8 cellular contexts compared by ENCODE assay signal in genomic region chr17:17693955-17694228, GRCh38. TPM values are rescaled to one million over a fixed set of nuclear protein-coding genes. Genes with fewer than 3 reads are reported as not detected.
DNase-seq lines count a peak whose midpoint lies in the region; ATAC-seq, FAIRE-seq and TF ChIP-seq lines count a peak whose summit lies in the region.

No MANE protein-coding gene starts in this region.

- H3F3A ChIP-seq in OCI-LY1 (ENCODE audit: insufficient read depth, low read length): no peaks in the 10 kb centered on the region

- H2BK12ac ChIP-seq in H1 (ENCODE audit: low read depth, low read length): peak overlapping the region; percentile 51

- TF ChIP-seq CTCF in OCI-LY1 (IDR thresholded peaks at IDR 0.05; ENCODE audit: low read length): no peak
- TF ChIP-seq CTCF in H1 (IDR thresholded peaks at IDR 0.05; ENCODE audit: control extremely low read depth in 1 of 3, insufficient read depth in 1 of 3, low read depth in 1 of 3, low read length in 3 of 3): no peak
- no peak for TF ChIP-seq CTCF in parathyroid adenoma (IDR thresholded peaks at IDR 0.05)

- H3K36me3 ChIP-seq in ES-I3 (ENCODE audit: insufficient read depth, low read length) (no peaks in the 10 kb centered on the region), OCI-LY1 (ENCODE audit: insufficient read depth, low read length) (no peaks in the 10 kb centered on the region), H1 (ENCODE audit: control insufficient read depth in 2 of 4, insufficient read depth in 4 of 4, low read length in 3 of 4) (no peaks in the 10 kb centered on the region), parathyroid adenoma (ENCODE audit: control insufficient read depth, insufficient read depth, low read length) (no peaks in the 10 kb centered on the region)

- H4K91ac ChIP-seq in H1 (replicated peaks; ENCODE audit: insufficient read length, low read length): peak overlapping the region; percentile 99

- peak overlapping the region; percentile 5; the same call in 1 of the 2 replicates for H2AK5ac ChIP-seq in H1 (ENCODE audit: low read depth, low read length)

- H2BK120ac ChIP-seq in H1 (replicated peaks; ENCODE audit: low read depth, low read length): peak overlapping the region; percentile 84

- H3K23ac ChIP-seq in H1 (ENCODE audit: insufficient read length): no peak overlapping the region

- H3K4ac ChIP-seq in H1 (replicated peaks; ENCODE audit: insufficient read length, low read depth, low read length): peak overlapping the region; percentile 96

- peak overlapping the region; percentile 62 for H2BK15ac ChIP-seq in H1 (ENCODE audit: low read length)

- H3K4me3 ChIP-seq in OCI-LY1 (ENCODE audit: low read depth, low read length, poor library complexity, severe bottlenecking): peak overlapping the region; percentile 83
- H3K4me3 ChIP-seq in H1 (ENCODE audit: extremely low read depth in 1 of 4, insufficient read depth in 2 of 4, low read depth in 3 of 4, low read length in 4 of 4): peak overlapping the region in 2 of 4 experiments; percentile 11 to 59; a peak in 1 of 8 replicates
- H3K4me3 ChIP-seq in parathyroid adenoma (ENCODE audit: low read depth, low read length): peak overlapping the region; percentile 34

- no peak for FAIRE-seq in H1 (lab: Jason Lieb, UNC)

- H3K9me2 ChIP-seq in OCI-LY1 (ENCODE audit: low read depth, low read length): no peaks in the 10 kb centered on the region

- peak overlapping the region; percentile 10; the same call in 1 of the 2 replicates for H2BK20ac ChIP-seq in H1 (ENCODE audit: low read length)

- peak overlapping the region; percentile 92 for H3K14ac ChIP-seq in H1 (ENCODE audit: insufficient read length)

- TF ChIP-seq POLR2A in H1 (IDR thresholded peaks at IDR 0.05; ENCODE audit: control extremely low read depth in 1 of 2, low read depth in 2 of 2, low read length in 2 of 2): peak in 1 of 2 experiments; percentile 37; a peak in 1 of 3 replicates

- no peak for DNase-seq in H1 (ENCODE audit: low read depth in 1 of 2, low spot score in 2 of 2)
- no peak for DNase-seq in GM19240 (ENCODE audit: insufficient read length, low spot score)
- DNase-seq in SIG-M5 (lab: John Stamatoyannopoulos, UW): no peak

- H3K9me3 ChIP-seq in ES-I3 (ENCODE audit: control insufficient read depth, insufficient read depth, low read length) (no peaks in the 10 kb centered on the region), OCI-LY1 (ENCODE audit: low read length) (no peaks in the 10 kb centered on the region), H1 (ENCODE audit: insufficient read depth in 2 of 2, low read depth in 1 of 2, low read length in 1 of 2) (no peaks in the 10 kb centered on the region), parathyroid adenoma (ENCODE audit: control insufficient read depth, low read length) (no peaks in the 10 kb centered on the region)

- no peak overlapping the region for H3K27ac ChIP-seq in OCI-LY1 (ENCODE audit: low read depth, low read length, poor library complexity, severe bottlenecking)
- H3K27ac ChIP-seq in H1 (ENCODE audit: low read depth, low read length): peak overlapping the region; percentile 60
- peak overlapping the region; percentile 100 for H3K27ac ChIP-seq in parathyroid adenoma

- H3K56ac ChIP-seq in H1 (replicated peaks; ENCODE audit: insufficient read length, low read depth, low read length): peak overlapping the region; percentile 24

- no peak overlapping the region for H2AFZ ChIP-seq in OCI-LY1 (ENCODE audit: low read length)
- no peak overlapping the region for H2AFZ ChIP-seq in H1 (ENCODE audit: low read length)
- peak overlapping the region; percentile 79 for H2AFZ ChIP-seq in parathyroid adenoma

- no peak for TF ChIP-seq EP300 in H1 (IDR thresholded peaks at IDR 0.05; ENCODE audit: borderline replicate concordance in 1 of 2, low read depth in 2 of 2, low read length in 2 of 2)

- H3K79me1 ChIP-seq in H1 (ENCODE audit: low read depth, low read length): no peaks in the 10 kb centered on the region

- H3K9ac ChIP-seq in ES-I3 (ENCODE audit: low read depth, low read length) (peak overlapping the region; percentile 54), OCI-LY1 (ENCODE audit: low read length) (peak overlapping the region; percentile 60; the same call in 1 of the 2 replicates), H1 (replicated peaks in 1 of 4; ENCODE audit: extremely low read depth in 1 of 4, low read depth in 3 of 4, low read length in 3 of 4) (peak overlapping the region in 3 of 4 experiments; percentile 49 to 59 (median 53); a peak in 5 of 7 replicates), parathyroid adenoma (peak overlapping the region; percentile 56)

- H4K8ac ChIP-seq in H1 (ENCODE audit: extremely low read depth, insufficient read depth, low read length): peak overlapping the region; percentile 97

- WGBS in H1 (ENCODE audit: extremely low coverage in 1 of 2, insufficient coverage in 1 of 2, insufficient read length in 1 of 2, insufficient replicate concordance in 2 of 2, low coverage in 1 of 2, low lambda C conversion rate in 2 of 2, missing lambda C conversion rate in 1 of 2), 2 experiments: 42% methylated on average over 8 of the region's 8 CpGs; no CpG with 5 or more reads in 1 of the 2 experiments

- H4K20me1 ChIP-seq in OCI-LY1 (ENCODE audit: insufficient read depth, low read length) (no peaks in the 10 kb centered on the region), H1 (replicated peaks in 1 of 2; ENCODE audit: control insufficient read depth in 1 of 2, insufficient read depth in 2 of 2, low read length in 2 of 2) (peaks cover 4 to 8% of the 10 kb centered on the region in 2 experiments)

- CTCF ChIA-PET in H1 (lab: Charles Lee; ENCODE audit: partially characterized antibody): interaction anchor here (0.9 to 4.9 kb wide), 11 partner anchors 10 to 176 kb away, joined by 3 to 23 read pairs (median 3); partner anchors contain the start of gene RAI1

- peak overlapping the region; percentile 86 for H3K18ac ChIP-seq in H1 (ENCODE audit: extremely low read depth, low read length)

- H3K4me2 ChIP-seq in OCI-LY1 (ENCODE audit: low read length) (peak overlapping the region; percentile 88), H1 (ENCODE audit: insufficient read depth in 1 of 2, low read depth in 2 of 2, low read length in 2 of 2) (peak overlapping the region; percentile 82), parathyroid adenoma (ENCODE audit: low read length) (peak overlapping the region; percentile 68)

- TF ChIP-seq RAD21 in H1 (IDR thresholded peaks at IDR 0.05 in 1 of 2, conservative IDR thresholded peaks at IDR 0.05 in 1 of 2; ENCODE audit: low read depth in 2 of 2, low read length in 2 of 2): no peak

- H3K4me1 ChIP-seq in ES-I3 (ENCODE audit: insufficient read depth, low read length): peaks cover 41% of the 10 kb centered on the region
- peaks cover 16% of the 10 kb centered on the region for H3K4me1 ChIP-seq in OCI-LY1 (ENCODE audit: insufficient read depth, low read length, severe bottlenecking)
- H3K4me1 ChIP-seq in H1 (replicated peaks in 1 of 4; ENCODE audit: control insufficient read depth in 3 of 4, insufficient read depth in 4 of 4, low read length in 3 of 4): peaks cover 0 to 33% (median 31%) of the 10 kb centered on the region in 4 experiments; a peak in 6 of 7 replicates
- peaks cover 83% of the 10 kb centered on the region for H3K4me1 ChIP-seq in parathyroid adenoma

- POLR2A ChIA-PET in H1 (lab: Charles Lee; ENCODE audit: partially characterized antibody): interaction anchor here (0.6 to 2.7 kb wide), 10 partner anchors 10 to 151 kb away, joined by 3 to 21 read pairs (median 4); partner anchors contain the start of gene SREBF1

- H3K23me2 ChIP-seq in H1 (ENCODE audit: low read depth, low read length): peaks cover 5% of the 10 kb centered on the region; the same call in 1 of the 2 replicates

- no peaks in the 10 kb centered on the region for H3K79me2 ChIP-seq in OCI-LY1 (ENCODE audit: insufficient read depth, low read length)
- H3K79me2 ChIP-seq in H1 (ENCODE audit: control insufficient read depth in 1 of 2, insufficient read depth in 2 of 2, low read length in 2 of 2): no peaks in the 10 kb centered on the region
- peaks cover 67% of the 10 kb centered on the region for H3K79me2 ChIP-seq in parathyroid adenoma

- peak overlapping the region; percentile 77 for H4K5ac ChIP-seq in H1 (ENCODE audit: insufficient read length, low read depth, low read length)

- H3K27me3 ChIP-seq in OCI-LY1 (ENCODE audit: insufficient read depth, low read length): no peaks in the 10 kb centered on the region
- peaks cover 27 to 77% (median 60%) of the 10 kb centered on the region in 4 experiments for H3K27me3 ChIP-seq in H1 (replicated peaks in 1 of 4; ENCODE audit: control insufficient read depth in 3 of 4, extremely low read depth in 1 of 4, insufficient read depth in 3 of 4, low read length in 3 of 4)
- H3K27me3 ChIP-seq in parathyroid adenoma (ENCODE audit: control insufficient read depth, insufficient read depth, low read length): no peaks in the 10 kb centered on the region

- ATAC-seq in GM21381 (IDR thresholded peaks at IDR 0.05; ENCODE audit: unreplicated experiment): no peak
- ATAC-seq in GM18511 (IDR thresholded peaks at IDR 0.05; ENCODE audit: unreplicated experiment): no peak

- peak overlapping the region; percentile 63; the same call in 1 of the 2 replicates for H2BK5ac ChIP-seq in H1 (ENCODE audit: low read depth, low read length)

TF ChIP-seq in H1, 55 proteins besides CTCF, POLR2A, EP300 and RAD21:
- no peak for TF ChIP-seq POLR2AphosphoS5 (IDR thresholded peaks at IDR 0.05; ENCODE audit: low read depth, low read length)
- TF ChIP-seq EZH2 (IDR thresholded peaks at IDR 0.05; ENCODE audit: low read depth, low read length, severe bottlenecking): peak; percentile 8

RNA-seq across cellular contexts. Expression of gene RAI1, which starts 12.6 kb away (rescaled TPM):
- 0.80 and 1.2 TPM in 2 replicates for total RNA-seq in H1 (2021; fragmentation: NEBNext Ultra II Directional; extraction: Animal tissue kit (Norgen Biotek cat#: 25700))
- polyA plus RNA-seq in H1 (2011; rRNA removed): 0.39 and 0.57 TPM in 2 replicates
- 0.45 TPM for polyA plus RNA-seq in H1 (2011; cell fraction: cytosol; rRNA removed)
- polyA plus RNA-seq in H1 (2011; cell fraction: nucleus; rRNA removed): 1.5 TPM
- polyA plus RNA-seq in H1 (2012, experiment 1 of 2): 0.89 to 1.6 TPM (median 1.1 TPM) in 4 replicates
- polyA plus RNA-seq in H1 (2012, experiment 2 of 2): 0.58 TPM
- 0.71 TPM for polyA plus RNA-seq in H1 (2013, experiment 1 of 2)
- 0.57 TPM for polyA plus RNA-seq in H1 (2013, experiment 2 of 2)
- 0.13 and 0.22 TPM in 2 replicates for polyA minus RNA-seq in H1 (2011; rRNA and poly(A)+ RNA removed)
- 0.73 TPM for polyA minus RNA-seq in H1 (2011; cell fraction: cytosol; rRNA and poly(A)+ RNA removed)
- polyA minus RNA-seq in H1 (2011; cell fraction: nucleus; rRNA and poly(A)+ RNA removed): 1.4 TPM
